Comparison of ENCODE assay signal across 22 cellular contexts in the genomic region with DNA sequence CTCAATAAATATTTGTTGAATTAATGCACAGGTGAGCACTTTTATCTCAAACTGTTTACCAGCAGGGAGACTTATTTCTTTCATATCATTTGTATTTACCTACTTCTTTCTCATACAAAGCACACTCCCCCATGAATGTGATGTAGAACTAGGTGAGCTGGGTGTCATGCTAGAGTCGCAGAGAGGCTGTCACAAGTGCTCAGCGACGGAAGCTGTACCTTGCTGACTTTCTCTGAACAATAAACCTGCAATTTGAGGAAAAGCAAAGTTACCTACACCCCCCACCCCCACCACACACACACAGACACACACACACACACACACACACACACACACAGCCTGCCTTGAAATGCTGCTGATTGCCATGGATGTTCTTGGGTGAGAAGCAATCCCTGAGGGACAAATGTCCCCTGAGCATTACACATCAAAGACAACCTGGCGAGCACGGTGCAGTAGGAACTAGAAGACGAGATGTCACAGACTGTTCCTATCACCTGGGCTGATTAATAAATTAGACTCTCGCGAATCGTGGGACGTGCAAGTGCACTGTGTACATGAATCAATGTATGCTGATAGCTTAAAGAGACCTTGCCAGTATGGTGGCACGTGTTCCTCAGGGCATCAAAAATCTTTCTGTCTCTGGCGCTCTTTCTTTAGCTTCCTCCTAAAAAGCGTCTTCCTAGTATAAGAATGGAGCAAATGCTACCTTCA.
"Had no signal": no experiment of that assay in that cellular context is flagged by ENCODE, and none has a peak within 500 bp of the region (broad histone marks: within the 10 kb centered on the region; RNA-seq: fewer than 3 reads in every experiment).

No MANE protein-coding gene starts in this region.

- DNase-seq: activated CD4-positive, alpha-beta T cell treated with anti-CD3 and anti-CD28 coated beads for 4 hours; activated CD8-positive, alpha-beta memory T cell treated with anti-CD3 and anti-CD28 coated beads, Interleukin-2, amount 50 U/mL, for 4 hours; activated CD8-positive, alpha-beta T cell treated with anti-CD3 and anti-CD28 coated beads for 36 hours; activated gamma-delta T cell treated with Interleukin-2 at 50 U/mL for 16 hours; activated naive CD4-positive, alpha-beta T cell treated with anti-CD3 and anti-CD28 coated beads, Interleukin-2, amount 10 ng/mL, durations not matched to agents 7 days and 5 days; activated naive CD8-positive, alpha-beta T cell treated with anti-CD3 and anti-CD28 coated beads for 36 hours; activated T-cell treated with anti-CD3 and anti-CD28 coated beads, Interleukin-2, amount 50 U/mL, for 72 hours; anterior cingulate cortex; central memory CD4-positive, alpha-beta T cell; Kasumi-1; KBM-7; NCI-H1092; NCI-H1694 treated with DMSO at 0.1 percent for 48 hours; NCI-H2029 treated with DMSO at 0.1 percent for 48 hours; NCI-H446; NCI-H524; NK-92 treated with Interleukin-12 subunit alpha and Interleukin-12 subunit beta, amount 100 ng/mL, for 24 hours; OCI-M1; RPMI8226; SK-N-SH; T-helper 1 cell had no signal

- H3K27me3 ChIP-seq: breast epithelium had no signal

- H3K4me2 ChIP-seq: SK-N-SH had no signal

- H3K9ac ChIP-seq: SK-N-SH had no signal

- H3K4me1 ChIP-seq: breast epithelium had no signal

- H3K4me3 ChIP-seq: breast epithelium had no signal

- H3K9me3 ChIP-seq: breast epithelium, SK-N-SH had no signal

- H3K36me3 ChIP-seq: breast epithelium had no signal

- H3K27ac ChIP-seq: breast epithelium had no signal
